In genomic region chr11:34589177-34589576, GRCh38 we compare ENCODE assay signal across 10 cellular contexts. TPM values are rescaled to one million over a fixed set of nuclear protein-coding genes. Genes with fewer than 3 reads are reported as not detected.
A peak's percentile ranks its signal among the peaks of the same experiment; 100 is the strongest.
DNase-seq lines count a peak whose midpoint lies in the region; ATAC-seq, FAIRE-seq and TF ChIP-seq lines count a peak whose summit lies in the region.
"Not testable (repeated sequence)": the region's sequence is repeated elsewhere in the genome, so short reads cannot be mapped to it uniquely, and the experiment has no call there.
"Had no signal": no experiment of that assay in that cellular context is flagged by ENCODE, and none has a peak within 500 bp of the region (broad histone marks: within the 10 kb centered on the region; RNA-seq: fewer than 3 reads in every experiment).

No MANE protein-coding gene starts in this region.

- CTCF ChIA-PET in A549 (lab: Yijun Ruan, JAX) (interaction anchor here (0.9 to 4.4 kb wide), 3 partner anchors 21 to 292 kb away, joined by 3 to 63 read pairs (median 3); no protein-coding TSS in a partner anchor), HCT116 (lab: Charles Lee) (interaction anchor here (1.1 kb wide), 1 partner anchor 310 kb away, joined by 3 read pairs; no protein-coding TSS in a partner anchor), K562 (lab: Yijun Ruan, JAX; ENCODE audit: low intra/inter-chr PET ratio) (interaction anchor here (0.8 to 4.3 kb wide), 2 partner anchors 268 to 301 kb away, joined by 3 to 73 read pairs; no protein-coding TSS in a partner anchor)

- not testable (repeated sequence) for TF ChIP-seq POLR2A in A549 (IDR thresholded peaks at IDR 0.05; ENCODE audit: low read length); HCT116 (IDR thresholded peaks at IDR 0.05; ENCODE audit: borderline replicate concordance, extremely low read depth, insufficient read depth, insufficient read length); K562 (conservative IDR thresholded peaks at IDR 0.05)

- RAD21 ChIA-PET in HCT116 (lab: Charles Lee; ENCODE audit: low non-redundant PET in 1 of 2, low total read pairs in 2 of 2, uncharacterized antibody in 2 of 2, unreplicated experiment in 2 of 2), result not testable (repeated sequence)

- not testable (repeated sequence) for H3K36me3 Mint-ChIP-seq in dendritic cell treated with granulocyte-macrophage colony-stimulating factor and Interleukin-4, amounts not matched to agents 40 ng/mL and 50 ng/mL, for 4 days (ENCODE audit: low read depth)

- H3K4me2 ChIP-seq in A549; HCT116 (ENCODE audit: low read length); K562 (ENCODE audit: insufficient read depth, low read length): not testable (repeated sequence)

- not testable (repeated sequence) for TF ChIP-seq CTCF in A549 (IDR thresholded peaks at IDR 0.05); HCT116 (IDR thresholded peaks at IDR 0.05 in 2 of 3, conservative IDR thresholded peaks at IDR 0.05 in 1 of 3; ENCODE audit: borderline replicate concordance in 1 of 3, insufficient read depth in 1 of 3, low read depth in 2 of 3, low read length in 2 of 3); VCaP (conservative IDR thresholded peaks at IDR 0.05); K562 (IDR thresholded peaks at IDR 0.05 in 2 of 3, conservative IDR thresholded peaks at IDR 0.05 in 1 of 3; ENCODE audit: insufficient read depth in 2 of 3, low read depth in 1 of 3, low read length in 3 of 3)

- H3K27me3 ChIP-seq in HCT116 (ENCODE audit: insufficient read depth, low read length); K562 (ENCODE audit: control insufficient read depth in 2 of 2, insufficient read depth in 2 of 2, low read length in 2 of 2): not testable (repeated sequence)

- peak overlapping the region; percentile 3 for H3K27ac Mint-ChIP-seq in dendritic cell treated with granulocyte-macrophage colony-stimulating factor and Interleukin-4, amounts not matched to agents 40 ng/mL and 50 ng/mL, for 4 days

- H2AFZ ChIP-seq in HCT116 (ENCODE audit: low read depth, low read length, poor library complexity, severe bottlenecking) (peak overlapping the region; percentile 85), K562 (ENCODE audit: low read depth, low read length) (peak overlapping the region; percentile 62; the same call in 1 of the 2 replicates)

- H3K36me3 ChIP-seq in HCT116 (ENCODE audit: control insufficient read depth in 1 of 2, insufficient read depth in 2 of 2, low read length in 2 of 2); K562 (ENCODE audit: control insufficient read depth, insufficient read depth, low read length): not testable (repeated sequence)

- not testable (repeated sequence) for H3K27me3 Mint-ChIP-seq in dendritic cell treated with granulocyte-macrophage colony-stimulating factor and Interleukin-4, amounts not matched to agents 40 ng/mL and 50 ng/mL, for 4 days

- not testable (repeated sequence) for H3K79me2 ChIP-seq in HCT116 (ENCODE audit: insufficient read depth, low read length); K562 (ENCODE audit: control insufficient read depth, insufficient read depth, low read length)

- DNase-seq in A549 (ENCODE audit: low read depth in 1 of 2, low spot score in 1 of 2); HCT116 (ENCODE audit: low read depth, low spot score); K562 (ENCODE audit: extremely low read depth in 1 of 4, low spot score in 3 of 4): not testable (repeated sequence)

- peak overlapping the region; percentile 84 to 91 for H3K27ac ChIP-seq in A549
- not testable (repeated sequence) for H3K27ac ChIP-seq in HCT116 (ENCODE audit: low read depth, low read length); K562 (ENCODE audit: extremely low read depth, low read depth, low read length)
- peak overlapping the region; percentile 30; the same call in 1 of the 2 replicates for H3K27ac ChIP-seq in VCaP

- not testable (repeated sequence) for H3K9me2 ChIP-seq in HCT116 (ENCODE audit: insufficient read depth)

- FAIRE-seq in A549 (lab: Jason Lieb, UNC); K562 (lab: Jason Lieb, UNC): not testable (repeated sequence)

- H4K20me1 ChIP-seq in HCT116 (ENCODE audit: insufficient read depth); K562 (replicated peaks; ENCODE audit: control insufficient read depth, insufficient read depth, low read length): not testable (repeated sequence)

- POLR2A ChIA-PET in A549 (lab: Yijun Ruan, JAX), result interaction anchor here (0.7 kb wide), 1 partner anchor 64 kb away, joined by 3 read pairs; no protein-coding TSS in a partner anchor
- POLR2A ChIA-PET in HCT116 (lab: Charles Lee), result interaction anchor here (0.7 kb wide), 1 partner anchor 47 kb away, joined by 3 read pairs; no protein-coding TSS in a partner anchor
- POLR2A ChIA-PET in K562 (lab: Yijun Ruan, JAX), result interaction anchor here (1.2 kb wide), 1 partner anchor 17 kb away, joined by 3 read pairs; no protein-coding TSS in a partner anchor

- H3K4me3 Mint-ChIP-seq in dendritic cell treated with granulocyte-macrophage colony-stimulating factor and Interleukin-4, amounts not matched to agents 40 ng/mL and 50 ng/mL, for 4 days, result not testable (repeated sequence)

- in situ Hi-C loops in K562 (cut with MboI), result loop anchor here (5.0 kb wide), 1 partner anchor 303 kb away; no protein-coding TSS in a partner anchor

- 94% methylated on average over 7 of the region's 7 CpGs for WGBS in A549 (ENCODE audit: missing lambda C conversion rate)
- 48% methylated on average over 5 of the region's 7 CpGs for WGBS in K562 (ENCODE audit: insufficient coverage, low coverage, missing lambda C conversion rate)

- H3K4me1 Mint-ChIP-seq in dendritic cell treated with granulocyte-macrophage colony-stimulating factor and Interleukin-4, amounts not matched to agents 40 ng/mL and 50 ng/mL, for 4 days (ENCODE audit: low read depth), result peaks cover 48% of the 10 kb centered on the region

- H3K9me3 ChIP-seq in A549, result peaks cover 22% of the 10 kb centered on the region
- not testable (repeated sequence) for H3K9me3 ChIP-seq in HCT116 (ENCODE audit: control insufficient read depth in 1 of 2, insufficient read depth in 1 of 2, low read depth in 1 of 2, low read length in 2 of 2); K562 (replicated peaks; ENCODE audit: control insufficient read depth, insufficient read depth, low read depth, low read length)

- H3K4me1 ChIP-seq in A549 (peaks cover 32% of the 10 kb centered on the region), HCT116 (ENCODE audit: control insufficient read depth in 1 of 2, insufficient read depth in 2 of 2, low read length in 2 of 2) (peaks cover 7 to 41% of the 10 kb centered on the region in 2 experiments; a peak in 3 of 4 replicates), K562 (replicated peaks in 1 of 2; ENCODE audit: control insufficient read depth in 2 of 2, insufficient read depth in 2 of 2, low read length in 2 of 2) (peaks cover 0 to 40% of the 10 kb centered on the region in 2 experiments; a peak in 3 of 5 replicates)

- not testable (repeated sequence) for BruUV-seq in HCT116 (replicated peaks; lab: Mats Ljungman, UMichigan); K562 (replicated peaks; lab: Mats Ljungman, UMichigan)

- not testable (repeated sequence) for TF ChIP-seq RAD21 in A549 (conservative IDR thresholded peaks at IDR 0.05 in 1 of 2, IDR thresholded peaks at IDR 0.05 in 1 of 2); HCT116 (IDR thresholded peaks at IDR 0.05; ENCODE audit: low read depth); K562 (CRISPR knock-in tag; conservative IDR thresholded peaks at IDR 0.05 in 1 of 2, IDR thresholded peaks at IDR 0.05 in 1 of 2)

- intact Hi-C loops in HCT116 (cut with micrococcal nuclease), result loop anchor here (5.0 to 10.0 kb wide), 2 partner anchors 214 to 803 kb away; no protein-coding TSS in a partner anchor
- intact Hi-C loops in K562 (cut with micrococcal nuclease), result loop anchor here (5.0 kb wide), 1 partner anchor 803 kb away; no protein-coding TSS in a partner anchor
- intact Hi-C loops in dendritic cell treated with granulocyte-macrophage colony-stimulating factor and Interleukin-4, amounts not matched to agents 40 ng/mL and 50 ng/mL, for 4 days (cut with micrococcal nuclease), result loop anchor here (5.0 kb wide), 2 partner anchors 43 to 253 kb away; no protein-coding TSS in a partner anchor

- H3K4me3 ChIP-seq in A549; HCT116 (replicated peaks in 1 of 2; ENCODE audit: low read depth in 1 of 2, low read length in 2 of 2); K562: not testable (repeated sequence)

- not testable (repeated sequence) for H3K9me1 ChIP-seq in K562 (ENCODE audit: control insufficient read depth, insufficient read depth, low read length)

- TF ChIP-seq EP300 in A549 (IDR thresholded peaks at IDR 0.05); K562 (IDR thresholded peaks at IDR 0.05; ENCODE audit: low read length): not testable (repeated sequence)

- H3K9ac ChIP-seq in HCT116 (ENCODE audit: low read length); K562 (ENCODE audit: insufficient read depth in 1 of 2, low read depth in 2 of 2, low read length in 2 of 2): not testable (repeated sequence)

- not testable (repeated sequence) for ATAC-seq in A549, HCT116, K562

- H3K9me3 Mint-ChIP-seq in dendritic cell treated with granulocyte-macrophage colony-stimulating factor and Interleukin-4, amounts not matched to agents 40 ng/mL and 50 ng/mL, for 4 days, result not testable (repeated sequence)

RNA-seq across cellular contexts. Expression of gene EHF, which starts 31.7 kb away (rescaled TPM):
- 4.9 and 5.4 TPM in 2 replicates for polyA plus RNA-seq in A549 (2011; rRNA removed)
- 0.96 and 1.3 TPM in 2 replicates for polyA plus RNA-seq in A549 (2012; cell fraction: cytosol; rRNA removed)
- polyA plus RNA-seq in A549 (2012; cell fraction: nucleus; rRNA removed), result 1.0 TPM in 2 replicates
- 6.0 to 7.8 TPM (median 7.0 TPM) in 3 replicates for polyA plus RNA-seq in A549 (2017; fragmentation: RNase III; extraction: RNeasy Plus Mini Kit Qiagen cat#74134 plus additional on column Dnase treatment)
- 19.9 and 22.1 TPM in 2 replicates for polyA minus RNA-seq in A549 (2011; rRNA and poly(A)+ RNA removed)
- total RNA-seq in HCT116 (2021; ENCODE audit: unreplicated experiment), result 51.5 TPM
- 58.5 and 60.4 TPM in 2 replicates for polyA plus RNA-seq in HCT116 (2012)
- not detected in 2 replicates for total RNA-seq in K562 (2011; cell fraction: chromatin; rRNA removed; ENCODE audit: low replicate concordance)
- not detected in 2 replicates for total RNA-seq in K562 (2011; cell fraction: nucleolus; rRNA removed)
- not detected in 2 replicates for total RNA-seq in K562 (2011; cell fraction: nucleoplasm; rRNA removed)
- total RNA-seq in K562 (2014; rRNA removed), result 0.20 and 0.54 TPM in 2 replicates
- total RNA-seq in K562 (2014; rRNA removed; fragmentation: Illumina TruSeq; extraction: Trizol), result 0.41 and 0.47 TPM in 2 replicates
- 0.34 and 0.40 TPM in 2 replicates for total RNA-seq in K562 (2015; rRNA removed; fragmentation: Illumina TruSeq; extraction: Trizol)
- 0.38 and 0.76 TPM in 2 replicates for total RNA-seq in K562 (2021)
- 0.03 and 0.04 TPM in 2 replicates for polyA plus RNA-seq in K562 (2011; rRNA removed)
- polyA plus RNA-seq in K562 (2011; cell fraction: cytosol; rRNA removed), result 0.13 TPM in 1 of 2 replicates, not detected in the other
- polyA plus RNA-seq in K562 (2011; cell fraction: nucleus; rRNA removed), result not detected in 2 replicates
- 0.17 and 0.37 TPM in 2 replicates for polyA plus RNA-seq in K562 (2012)
- 0.24 TPM in 1 of 2 replicates, not detected in the other for polyA plus RNA-seq in K562 (2014; fragmentation: Illumina TruSeq; extraction: Trizol)
- under 1 TPM; 0.24 to 0.37 TPM for polyA plus RNA-seq in K562 (2014; fragmentation: Nextera tagmentation; extraction: Ambion mirVana)
- polyA plus RNA-seq in K562 (2014; rRNA removed), result 0.04 TPM in 1 of 2 replicates, not detected in the other
- 0.11 and 0.36 TPM in 2 replicates for polyA minus RNA-seq in K562 (2011; rRNA and poly(A)+ RNA removed)
- not detected in 2 replicates for polyA minus RNA-seq in K562 (2011; cell fraction: cytosol; rRNA and poly(A)+ RNA removed)
- not detected in 2 replicates for polyA minus RNA-seq in K562 (2011; cell fraction: nucleus; rRNA and poly(A)+ RNA removed)
- total RNA-seq: A172; A673; CD4-positive, alpha-beta memory T cell; CD4-positive, CD25-positive, alpha-beta regulatory T cell had no signal
- polyA plus RNA-seq: CD4-positive, alpha-beta memory T cell; CD4-positive, CD25-positive, alpha-beta regulatory T cell; CD8-positive, alpha-beta memory T cell had no signal

Comparison
In these comparisons a context has a peak if more than half of its experiments do, and no peak if none do; other contexts are left out.
1. RNA of gene EHF, which starts 31.7 kb away (total RNA-seq): 51.5 TPM in HCT116 (single experiment); 0.20 to 0.76 TPM in K562; every median in the first group is over 10 times any median in the second.